1 cellular context compared by ENCODE assay signal in genomic region chr7:151461096-151461941, GRCh38.
TF ChIP-seq lines count a peak whose summit lies in the region.

No MANE protein-coding gene starts in this region.

TF ChIP-seq in GM12878, 131 proteins besides CTCF, POLR2A, EP300 and RAD21:
- TF ChIP-seq IKZF1 (conservative IDR thresholded peaks at IDR 0.05): no peak
- TF ChIP-seq, protein P1, sequence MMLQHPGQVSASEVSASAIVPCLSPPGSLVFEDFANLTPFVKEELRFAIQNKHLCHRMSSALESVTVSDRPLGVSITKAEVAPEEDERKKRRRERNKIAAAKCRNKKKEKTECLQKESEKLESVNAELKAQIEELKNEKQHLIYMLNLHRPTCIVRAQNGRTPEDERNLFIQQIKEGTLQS (IDR thresholded peaks at IDR 0.05; ENCODE audit: borderline replicate concordance, extremely low read depth, low read depth, low read length): no peak
- TF ChIP-seq BMI1 (IDR thresholded peaks at IDR 0.05; ENCODE audit: borderline replicate concordance): no peak
- TF ChIP-seq SIX5 (IDR thresholded peaks at IDR 0.05; ENCODE audit: low read depth, low read length, severe bottlenecking): no peak
- no peak for TF ChIP-seq HDGF (IDR thresholded peaks at IDR 0.05)
- TF ChIP-seq POLR2AphosphoS2 (IDR thresholded peaks at IDR 0.05; ENCODE audit: low read depth, low read length): 0 out of 2 replicates have a peak, but pooled peaks have one; percentile 49
- TF ChIP-seq NR2F1 (conservative IDR thresholded peaks at IDR 0.05): no peak
